ENCODE assay signal across 2 cellular contexts in the genomic region with DNA sequence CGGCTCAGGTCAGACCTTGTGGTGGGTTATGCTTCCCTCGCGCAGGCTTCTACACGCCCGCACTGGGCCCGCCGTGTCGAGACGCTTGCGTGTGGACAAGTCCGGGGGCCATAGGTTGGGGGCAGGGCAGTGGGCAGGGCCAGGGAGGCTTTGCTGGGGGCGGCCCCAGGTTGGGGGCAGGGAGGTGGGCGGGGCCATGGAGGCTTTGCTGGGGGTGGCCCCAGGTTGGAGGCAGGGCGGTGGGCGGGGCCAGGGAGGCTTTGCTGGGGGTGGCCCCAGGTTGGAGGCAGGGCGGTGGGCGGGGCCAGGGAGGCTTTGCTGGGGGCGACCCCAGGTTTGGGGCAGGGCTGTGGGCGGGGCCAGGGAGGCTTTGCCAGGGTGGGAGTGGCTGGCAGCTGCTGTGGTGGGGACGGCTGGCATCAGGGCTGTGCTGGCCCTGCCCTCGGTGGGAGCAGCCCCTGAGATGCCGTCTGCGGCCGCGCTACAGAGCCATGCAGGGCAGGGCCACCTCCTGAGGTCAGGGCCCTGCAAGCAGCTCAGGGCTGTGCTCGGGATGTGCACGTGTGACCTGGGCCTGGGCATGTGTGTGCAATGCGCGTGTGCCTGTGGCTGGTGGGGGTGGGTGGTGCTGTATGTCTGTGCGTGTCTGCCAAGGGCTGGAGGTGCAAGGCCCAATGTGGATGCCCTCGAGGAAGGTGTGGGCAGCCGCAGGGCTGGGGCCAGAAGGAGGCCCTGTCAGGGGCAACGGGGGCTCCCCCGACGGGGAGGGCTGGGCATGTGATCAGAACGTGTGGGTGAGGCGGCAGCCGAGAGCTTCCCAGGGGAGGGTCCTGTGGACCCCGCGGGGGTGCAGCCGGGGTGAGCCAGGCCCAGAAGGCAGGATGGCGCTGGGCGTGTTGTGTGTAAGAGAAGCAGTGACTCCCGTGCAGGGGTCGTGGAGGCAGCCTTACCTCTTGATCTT.
TF ChIP-seq lines count a peak whose summit lies in the region.

No MANE protein-coding gene starts in this region.

TF ChIP-seq in K562, 482 proteins besides CTCF, POLR2A, EP300 and RAD21:
- TF ChIP-seq, protein P1, sequence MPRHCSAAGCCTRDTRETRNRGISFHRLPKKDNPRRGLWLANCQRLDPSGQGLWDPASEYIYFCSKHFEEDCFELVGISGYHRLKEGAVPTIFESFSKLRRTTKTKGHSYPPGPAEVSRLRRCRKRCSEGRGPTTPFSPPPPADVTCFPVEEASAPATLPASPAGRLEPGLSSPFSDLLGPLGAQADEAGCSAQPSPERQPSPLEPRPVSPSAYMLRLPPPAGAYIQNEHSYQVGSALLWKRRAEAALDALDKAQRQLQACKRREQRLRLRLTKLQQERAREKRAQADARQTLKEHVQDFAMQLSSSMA (CRISPR knock-in tag; IDR thresholded peaks at IDR 0.05), result no peak
- TF ChIP-seq NR2C1 (IDR thresholded peaks at IDR 0.05), result no peak
- no peak for TF ChIP-seq NR2C1 (tag; IDR thresholded peaks at IDR 0.05)
- no peak for TF ChIP-seq SAFB (IDR thresholded peaks at IDR 0.05; ENCODE audit: borderline replicate concordance, low read depth, low read length)
- no peak for TF ChIP-seq PHF20 (IDR thresholded peaks at IDR 0.05; ENCODE audit: partially characterized antibody)
- TF ChIP-seq HMGN3 (IDR thresholded peaks at IDR 0.05; ENCODE audit: borderline replicate concordance, extremely low read depth, insufficient read length, low read depth, low read length), result no peak
- TF ChIP-seq ZNF57 (CRISPR knock-in tag; IDR thresholded peaks at IDR 0.05), result no peak
- TF ChIP-seq CLOCK (CRISPR knock-in tag; IDR thresholded peaks at IDR 0.05; ENCODE audit: borderline replicate concordance), result no peak
- no peak for TF ChIP-seq TRIM24 (IDR thresholded peaks at IDR 0.05)
- no peak for TF ChIP-seq AFF4 (CRISPR knock-in tag; IDR thresholded peaks at IDR 0.05)
- TF ChIP-seq ZNF121 (CRISPR knock-in tag; conservative IDR thresholded peaks at IDR 0.05), result no peak
- TF ChIP-seq TCF7L2 (IDR thresholded peaks at IDR 0.05; ENCODE audit: low read depth, low read length), result no peak
- TF ChIP-seq TBL1XR1 (IDR thresholded peaks at IDR 0.05; ENCODE audit: low read length in 2 of 2), result no peak
- no peak for TF ChIP-seq RFX7 (CRISPR knock-in tag; IDR thresholded peaks at IDR 0.05)
- TF ChIP-seq NCOR1 (IDR thresholded peaks at IDR 0.05), result no peak

TF ChIP-seq in HepG2, 621 proteins besides CTCF, POLR2A, EP300 and RAD21:
- TF ChIP-seq ZNF468 (CRISPR knock-in tag; IDR thresholded peaks at IDR 0.05) (no peak), NBN (conservative IDR thresholded peaks at IDR 0.05) (no peak), MED8 (CRISPR knock-in tag; IDR thresholded peaks at IDR 0.05; ENCODE audit: insufficient replicate concordance) (no peak), ZSCAN31 (CRISPR knock-in tag; IDR thresholded peaks at IDR 0.05; ENCODE audit: low read depth) (no peak), ZNF740 (CRISPR knock-in tag; IDR thresholded peaks at IDR 0.05) (no peak), KAT2B (IDR thresholded peaks at IDR 0.05; ENCODE audit: borderline replicate concordance, low read depth, low read length) (no peak), BCL6 (CRISPR knock-in tag; IDR thresholded peaks at IDR 0.05) (no peak)
- TF ChIP-seq, protein P2, sequence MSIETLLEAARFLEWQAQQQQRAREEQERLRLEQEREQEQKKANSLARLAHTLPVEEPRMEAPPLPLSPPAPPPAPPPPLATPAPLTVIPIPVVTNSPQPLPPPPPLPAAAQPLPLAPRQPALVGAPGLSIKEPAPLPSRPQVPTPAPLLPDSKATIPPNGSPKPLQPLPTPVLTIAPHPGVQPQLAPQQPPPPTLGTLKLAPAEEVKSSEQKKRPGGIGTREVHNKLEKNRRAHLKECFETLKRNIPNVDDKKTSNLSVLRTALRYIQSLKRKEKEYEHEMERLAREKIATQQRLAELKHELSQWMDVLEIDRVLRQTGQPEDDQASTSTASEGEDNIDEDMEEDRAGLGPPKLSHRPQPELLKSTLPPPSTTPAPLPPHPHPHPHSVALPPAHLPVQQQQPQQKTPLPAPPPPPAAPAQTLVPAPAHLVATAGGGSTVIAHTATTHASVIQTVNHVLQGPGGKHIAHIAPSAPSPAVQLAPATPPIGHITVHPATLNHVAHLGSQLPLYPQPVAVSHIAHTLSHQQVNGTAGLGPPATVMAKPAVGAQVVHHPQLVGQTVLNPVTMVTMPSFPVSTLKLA (IDR thresholded peaks at IDR 0.05), result 0 out of 2 replicates have a peak, but pooled peaks have one; percentile 19
